11 cellular contexts compared by ENCODE assay signal in the genomic region with DNA sequence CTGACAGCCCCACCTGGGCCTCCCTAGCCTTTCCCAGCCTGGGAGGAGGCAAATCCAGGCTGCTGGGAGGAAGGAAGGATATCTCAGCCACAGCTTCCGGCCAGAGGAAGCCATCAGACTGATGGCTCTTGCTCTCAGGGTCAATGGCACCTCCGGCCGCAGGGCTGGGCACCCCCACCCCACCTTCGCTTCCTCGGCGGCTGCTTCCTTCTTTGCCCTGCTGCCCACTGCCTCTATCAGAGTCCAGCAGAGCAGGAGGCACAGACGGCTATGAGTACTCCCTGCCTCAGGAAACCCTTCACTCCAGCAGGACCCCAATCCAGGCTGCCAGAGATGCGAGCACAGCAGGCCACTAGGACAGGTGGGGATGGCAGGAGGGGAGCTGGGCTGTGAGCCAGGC. TPM values are rescaled to one million over a fixed set of nuclear protein-coding genes. Genes with fewer than 3 reads are reported as not detected.
A peak's percentile ranks its signal among the peaks of the same experiment; 100 is the strongest.
DNase-seq lines count a peak whose midpoint lies in the region; TF ChIP-seq lines count a peak whose summit lies in the region.
"Had no signal": no experiment of that assay in that cellular context is flagged by ENCODE, and none has a peak within 500 bp of the region (broad histone marks: within the 10 kb centered on the region; RNA-seq: fewer than 3 reads in every experiment).

No MANE protein-coding gene starts in this region.

- no peak for DNase-seq in dorsolateral prefrontal cortex
- DNase-seq in neural progenitor cell (ENCODE audit: low spot score): peak; percentile 1
- DNase-seq in medulla oblongata (ENCODE audit: extremely low spot score): no peak
- DNase-seq in kidney glomerular epithelial cell (lab: John Stamatoyannopoulos, UW): no peak
- DNase-seq in effector CD8-positive, alpha-beta T cell (lab: John Stamatoyannopoulos, UW): no peak
- no peak for DNase-seq in SW480 (ENCODE audit: low spot score)
- DNase-seq: NCI-H524 treated with DMSO at 0.1 percent for 48 hours had no signal

- H3K27ac Mint-ChIP-seq in neural progenitor cell: peak overlapping the region; percentile 60
- H3K27ac Mint-ChIP-seq: stimulated activated naive CD8-positive, alpha-beta T cell treated with anti-CD3 and anti-CD28 coated beads, Interleukin-15, Interleukin-2, amounts not matched to agents 100 ng/mL and 50 ng/mL, for 24 hours had no signal

- peaks cover 0 to 19% (median 0%) of the 10 kb centered on the region in 11 experiments; a peak in 8 of 22 replicates for H3K27me3 ChIP-seq in BLaER1 treated with 17β-estradiol and CSF1 and Interleukin-3, amounts not matched to agents 10 nM and 100 nM
- 0 out of 2 replicates have a peak, but pooled peaks cover 12% of the 10 kb centered on the region for H3K27me3 ChIP-seq in OCI-LY1 (ENCODE audit: insufficient read depth, low read length)
- no peaks in the 10 kb centered on the region for H3K27me3 ChIP-seq in dorsolateral prefrontal cortex
- no peaks in the 10 kb centered on the region for H3K27me3 ChIP-seq in neural progenitor cell

- peak overlapping the region in 10 of 11 experiments; percentile 90 to 99 (median 94); a peak in 20 of 22 replicates for H3K9ac ChIP-seq in BLaER1 treated with 17β-estradiol and CSF1 and Interleukin-3, amounts not matched to agents 10 nM and 100 nM
- no peak overlapping the region; the same call in 1 of the 2 replicates for H3K9ac ChIP-seq in OCI-LY1 (ENCODE audit: low read length)
- no peak overlapping the region for H3K9ac ChIP-seq in neural progenitor cell

- no peak overlapping the region for H2AFZ ChIP-seq in OCI-LY1 (ENCODE audit: low read length)
- no peak overlapping the region for H2AFZ ChIP-seq in neural progenitor cell (replicated peaks)

- H3K36me3 ChIP-seq in BLaER1 treated with 17β-estradiol and CSF1 and Interleukin-3, amounts not matched to agents 10 nM and 100 nM: peaks cover 29 to 56% (median 43%) of the 10 kb centered on the region in 11 experiments
- H3K36me3 ChIP-seq in OCI-LY1 (ENCODE audit: insufficient read depth, low read length): no peaks in the 10 kb centered on the region
- H3K36me3 ChIP-seq in neural progenitor cell: no peaks in the 10 kb centered on the region

- intact Hi-C loops in dorsolateral prefrontal cortex (cut with DNase I): loop anchor here in 1 of 2 donors (10.0 kb wide), 1 partner anchor 102 kb away; the partner anchor contains the start of gene CNNM4

- H3K4me1 ChIP-seq in BLaER1 treated with 17β-estradiol and CSF1 and Interleukin-3, amounts not matched to agents 10 nM and 100 nM: peaks cover 73 to 81% (median 75%) of the 10 kb centered on the region in 10 experiments
- peaks cover 25% of the 10 kb centered on the region for H3K4me1 ChIP-seq in OCI-LY1 (ENCODE audit: insufficient read depth, low read length, severe bottlenecking)
- H3K4me1 ChIP-seq in neural progenitor cell: peaks cover 19% of the 10 kb centered on the region

- peaks cover 26% of the 10 kb centered on the region for H3K4me1 Mint-ChIP-seq in neural progenitor cell

- H4K20me1 ChIP-seq in BLaER1 treated with 17β-estradiol and CSF1 and Interleukin-3, amounts not matched to agents 10 nM and 100 nM: peaks cover 35 to 72% (median 51%) of the 10 kb centered on the region in 11 experiments; a peak in 21 of 22 replicates
- H4K20me1 ChIP-seq in OCI-LY1 (ENCODE audit: insufficient read depth, low read length) (no peaks in the 10 kb centered on the region), neural progenitor cell (ENCODE audit: low read depth) (peaks cover 58% of the 10 kb centered on the region)

- H3K36me3 Mint-ChIP-seq in neural progenitor cell: peaks cover 13% of the 10 kb centered on the region

- peak overlapping the region in 8 of 11 experiments; percentile 95 to 99 (median 96); a peak in 16 of 22 replicates for H3K27ac ChIP-seq in BLaER1 treated with 17β-estradiol and CSF1 and Interleukin-3, amounts not matched to agents 10 nM and 100 nM
- no peak overlapping the region for H3K27ac ChIP-seq in OCI-LY1 (ENCODE audit: low read depth, low read length, poor library complexity, severe bottlenecking)
- peak overlapping the region in 56 of 59 donors; percentile 2 to 100 (median 99) for H3K27ac ChIP-seq in dorsolateral prefrontal cortex
- H3K27ac ChIP-seq in neural progenitor cell: no peak overlapping the region
- H3K27ac ChIP-seq: epithelial cell of prostate had no signal

- H3K4me3 Mint-ChIP-seq in neural progenitor cell: peak overlapping the region; percentile 90

- peak overlapping the region; percentile 73 to 96 (median 92); a peak in 19 of 20 replicates for H3K4me3 ChIP-seq in BLaER1 treated with 17β-estradiol and CSF1 and Interleukin-3, amounts not matched to agents 10 nM and 100 nM
- H3K4me3 ChIP-seq in OCI-LY1 (ENCODE audit: low read depth, low read length, poor library complexity, severe bottlenecking) (peak overlapping the region; percentile 49), dorsolateral prefrontal cortex (peak overlapping the region in 55 of 59 donors; percentile 0 to 99 (median 90)), neural progenitor cell (no peak overlapping the region)

- no peaks in the 10 kb centered on the region for H3K79me2 ChIP-seq in OCI-LY1 (ENCODE audit: insufficient read depth, low read length)
- H3K79me2 ChIP-seq in neural progenitor cell (ENCODE audit: low read depth): peaks cover 68% of the 10 kb centered on the region

- H3K4me2 ChIP-seq in BLaER1 treated with 17β-estradiol and CSF1 and Interleukin-3, amounts not matched to agents 10 nM and 100 nM: peak overlapping the region; percentile 89 to 100 (median 99)
- H3K4me2 ChIP-seq in OCI-LY1 (ENCODE audit: low read length) (peak overlapping the region; percentile 55), neural progenitor cell (no peak overlapping the region)

- peaks cover 18% of the 10 kb centered on the region for H3K27me3 Mint-ChIP-seq in neural progenitor cell (ENCODE audit: insufficient read depth, low read depth)

- H3K9me3 Mint-ChIP-seq in neural progenitor cell: no peaks in the 10 kb centered on the region
- H3K9me3 Mint-ChIP-seq: stimulated activated naive CD8-positive, alpha-beta T cell treated with anti-CD3 and anti-CD28 coated beads, Interleukin-15, Interleukin-2, amounts not matched to agents 100 ng/mL and 50 ng/mL, for 24 hours had no signal

- no peaks in the 10 kb centered on the region for H3K9me3 ChIP-seq in BLaER1 treated with 17β-estradiol and CSF1 and Interleukin-3, amounts not matched to agents 10 nM and 100 nM (replicated peaks in 1 of 11)
- H3K9me3 ChIP-seq in OCI-LY1 (ENCODE audit: low read length) (no peaks in the 10 kb centered on the region), neural progenitor cell (ENCODE audit: low read depth) (no peaks in the 10 kb centered on the region)

- H3F3A ChIP-seq in OCI-LY1 (ENCODE audit: insufficient read depth, low read length) (no peaks in the 10 kb centered on the region), neural progenitor cell (ENCODE audit: low read depth) (peaks cover 17% of the 10 kb centered on the region)

- TF ChIP-seq CTCF in OCI-LY1 (IDR thresholded peaks at IDR 0.05; ENCODE audit: low read length) (no peak), dorsolateral prefrontal cortex (IDR thresholded peaks at IDR 0.05 in 54 of 56, conservative IDR thresholded peaks at IDR 0.05 in 2 of 56; ENCODE audit: low read depth in 1 of 56, partially characterized antibody in 56 of 56) (no peak), neural progenitor cell (IDR thresholded peaks at IDR 0.05) (no peak)

- H3K9me2 ChIP-seq in OCI-LY1 (ENCODE audit: low read depth, low read length): no peaks in the 10 kb centered on the region

RNA-seq across cellular contexts. Expression of gene SEMA4C, which starts 3.3 kb away (rescaled TPM):
- total RNA-seq in dorsolateral prefrontal cortex (100 to 1,000 TPM in 4 of 120 experiments, 10 to 100 TPM in 116; 38.3 to 139 (median 61.8) TPM), neural progenitor cell (ENCODE audit: low replicate concordance) (39.1 and 103 TPM in 2 replicates)

RNA-seq across cellular contexts. Expression of gene ANKRD39, which starts 8.8 kb away (rescaled TPM):
- total RNA-seq in dorsolateral prefrontal cortex (10 to 100 TPM; 19.4 to 36.6 (median 29.4) TPM), neural progenitor cell (ENCODE audit: low replicate concordance) (4.0 and 17.3 TPM in 2 replicates)

RNA-seq across cellular contexts. Expression of gene ANKRD23, which starts 22.8 kb away (rescaled TPM):
- total RNA-seq in dorsolateral prefrontal cortex (10 to 100 TPM in 63 of 120 experiments, 1 to 10 TPM in 57; 3.5 to 20.1 (median 10.2) TPM), neural progenitor cell (ENCODE audit: low replicate concordance) (10.8 and 11.4 TPM in 2 replicates)

RNA-seq across cellular contexts. Expression of gene CNNM3, which starts 50.5 kb away (rescaled TPM):
- total RNA-seq in dorsolateral prefrontal cortex (10 to 100 TPM; 15.1 to 52.1 (median 34.2) TPM), neural progenitor cell (ENCODE audit: low replicate concordance) (11.1 and 20.2 TPM in 2 replicates)

Comparison
In these comparisons a context has a peak if more than half of its experiments do, and no peak if none do; other contexts are left out.
1. H3K27ac ChIP-seq: peak in BLaER1 treated with 17β-estradiol and CSF1 and Interleukin-3, amounts not matched to agents 10 nM and 100 nM (8 of 11) and dorsolateral prefrontal cortex (56 of 59); none in OCI-LY1 (single experiment) and neural progenitor cell (single experiment).
2. H3K9ac ChIP-seq: peak in BLaER1 treated with 17β-estradiol and CSF1 and Interleukin-3, amounts not matched to agents 10 nM and 100 nM (10 of 11); none in OCI-LY1 (single experiment) and neural progenitor cell (single experiment).